26 cellular contexts compared by ENCODE assay signal in the genomic region with DNA sequence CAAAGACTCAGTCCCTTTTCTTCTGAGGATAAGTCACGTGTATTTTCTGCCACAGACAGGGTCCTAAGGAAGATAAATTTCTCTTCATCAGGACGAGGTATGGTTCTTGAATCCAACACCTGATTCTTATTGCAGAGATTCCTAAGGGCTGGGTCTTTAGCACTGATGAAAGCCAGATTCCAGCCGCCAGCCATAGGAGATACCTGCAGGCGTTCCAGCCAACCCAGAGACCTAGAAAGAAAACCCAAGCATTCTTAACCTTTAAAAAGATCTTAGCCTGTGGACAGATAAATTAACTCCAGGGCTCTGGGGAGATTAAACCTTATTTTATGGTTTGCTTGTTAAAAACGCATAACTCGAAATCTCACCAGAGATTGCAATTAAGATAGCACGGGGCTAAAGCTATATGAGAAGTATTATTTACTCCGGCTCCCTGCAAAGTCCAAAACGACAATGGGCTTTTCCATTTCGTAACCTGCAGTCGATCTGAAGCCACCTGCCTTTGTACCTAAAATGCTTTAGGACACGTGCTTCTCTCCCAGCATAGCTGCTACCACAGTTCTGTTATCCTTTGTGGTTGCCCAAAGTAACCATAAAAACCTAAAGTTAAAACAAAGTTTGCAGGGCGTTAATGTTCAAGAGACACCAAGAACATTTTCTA.
"Had no signal": no experiment of that assay in that cellular context is flagged by ENCODE, and none has a peak within 500 bp of the region (broad histone marks: within the 10 kb centered on the region; RNA-seq: fewer than 3 reads in every experiment).

No MANE protein-coding gene starts in this region.

- H3K4me3 ChIP-seq: ascending aorta, body of pancreas had no signal

- H3K9me3 Mint-ChIP-seq: activated naive CD4-positive, alpha-beta T cell treated with anti-CD3 and anti-CD28 coated beads, Interleukin-2, amount 50 U/mL, for 24 hours; WTC11 had no signal

- H3K36me3 Mint-ChIP-seq: activated naive CD4-positive, alpha-beta T cell treated with anti-CD3 and anti-CD28 coated beads, Interleukin-2, amount 50 U/mL, for 24 hours; WTC11 had no signal

- H3K4me1 Mint-ChIP-seq: activated naive CD4-positive, alpha-beta T cell treated with anti-CD3 and anti-CD28 coated beads, Interleukin-2, amount 50 U/mL, for 24 hours; T-helper 17 cell had no signal

- DNase-seq: activated CD4-positive, alpha-beta T cell treated with anti-CD3 and anti-CD28 coated beads for 48 hours; activated CD4-positive, alpha-beta T cell treated with anti-CD3 and anti-CD28 coated beads, Interleukin-2, amount 50 U/mL, for 4 hours; activated CD4-positive, CD25-positive, alpha-beta regulatory T cell treated with anti-CD3 and anti-CD28 coated beads, Interleukin-2, amount 50 U/mL, for 72 hours; activated CD8-positive, alpha-beta memory T cell treated with anti-CD3 and anti-CD28 coated beads, Interleukin-2, amount 50 U/mL, for 48 hours; activated CD8-positive, alpha-beta T cell treated with anti-CD3 and anti-CD28 coated beads, Interleukin-2, amount 10 ng/mL, durations not matched to agents 7 days and 5 days; activated effector memory CD4-positive, alpha-beta T cell treated with Interleukin-2 at 50 U/mL for 16 hours; activated naive CD4-positive, alpha-beta T cell; activated T-cell treated with anti-CD3 and anti-CD28 coated beads, Interleukin-2, amount 50 U/mL, for 1 hour; body of pancreas; central memory CD4-positive, alpha-beta T cell; KBM-7; MM.1S; NCI-H1105 treated with DMSO at 0.1 percent for 48 hours; NCI-H1436 treated with DMSO at 0.1 percent for 48 hours; NCI-H187; NCI-H2081; NCI-H2171 treated with DMSO at 0.1 percent for 48 hours; NCI-H226; NCI-H526; NCI-H774; SIG-M5; T-helper 17 cell; T-helper 9 cell had no signal

- H3K27ac Mint-ChIP-seq: activated CD8-positive, alpha-beta T cell treated with anti-CD3 and anti-CD28 coated beads, Interleukin-2, amount 10 ng/mL, durations not matched to agents 7 days and 5 days; activated naive CD4-positive, alpha-beta T cell treated with anti-CD3 and anti-CD28 coated beads, Interleukin-2, amount 50 U/mL, for 24 hours; T-helper 17 cell; WTC11 had no signal

- H3K4me3 Mint-ChIP-seq: activated CD8-positive, alpha-beta T cell treated with anti-CD3 and anti-CD28 coated beads, Interleukin-2, amount 10 ng/mL, durations not matched to agents 7 days and 5 days; activated naive CD4-positive, alpha-beta T cell treated with anti-CD3 and anti-CD28 coated beads, Interleukin-2, amount 50 U/mL, for 24 hours; T-helper 17 cell; WTC11 had no signal

- H3K36me3 ChIP-seq: ascending aorta had no signal

- H3K9me3 ChIP-seq: ascending aorta, body of pancreas had no signal

- H3K4me1 ChIP-seq: ascending aorta, body of pancreas had no signal

- H3K27me3 ChIP-seq: ascending aorta, body of pancreas had no signal

- ATAC-seq: activated CD8-positive, alpha-beta T cell treated with anti-CD3 and anti-CD28 coated beads, Interleukin-2, amount 10 ng/mL, durations not matched to agents 7 days and 5 days; body of pancreas; T-helper 17 cell; WTC11 had no signal

- H3K27me3 Mint-ChIP-seq: T-helper 17 cell had no signal

- H3K27ac ChIP-seq: ascending aorta, body of pancreas had no signal
